ENCODE assay signal across 1 cellular context in the genomic region with DNA sequence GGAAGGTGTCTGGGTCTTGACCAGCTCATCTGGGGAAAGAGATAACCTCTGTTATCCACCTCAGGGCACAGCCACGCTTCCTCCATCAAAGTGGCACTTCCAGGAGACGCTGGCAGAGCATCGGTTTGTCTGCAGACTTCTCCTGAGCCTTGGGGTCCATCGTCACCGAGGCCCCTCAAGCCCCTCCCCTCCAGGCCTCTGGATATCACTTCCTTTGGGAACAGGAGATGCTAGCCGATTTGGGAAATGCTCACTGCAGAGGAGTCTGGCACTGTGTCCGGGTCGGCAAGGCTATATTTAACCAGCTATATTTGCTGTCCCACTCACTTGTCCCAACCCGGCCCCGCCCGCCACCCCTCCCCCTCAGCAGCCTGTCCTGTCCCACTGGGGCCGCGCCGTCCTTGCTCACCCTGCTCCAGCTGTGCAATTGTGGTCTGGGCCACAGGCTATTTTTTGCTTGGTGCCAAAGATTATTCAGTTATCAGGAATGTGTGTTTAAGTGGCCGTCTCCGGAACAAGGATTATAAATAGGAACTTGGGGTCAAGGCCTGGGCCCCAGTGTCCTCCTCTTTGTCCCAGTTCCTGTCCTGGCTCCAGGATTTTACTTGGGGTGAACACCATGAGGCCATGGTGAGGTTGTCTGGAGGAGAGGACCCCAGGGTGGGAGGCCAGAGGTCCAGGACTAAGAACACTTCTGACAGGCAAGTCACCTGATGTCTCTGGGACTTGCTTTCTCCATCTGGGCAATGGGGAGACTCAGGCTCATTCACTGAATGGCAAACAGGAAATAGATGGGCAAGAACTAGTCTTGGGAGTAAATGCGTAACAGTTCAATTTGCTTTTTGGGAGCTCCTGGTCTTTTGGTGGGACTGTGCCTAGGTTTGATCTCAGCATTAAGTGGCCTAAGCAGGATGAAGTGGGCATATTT.
TF ChIP-seq lines count a peak whose summit lies in the region.

No MANE protein-coding gene starts in this region.

TF ChIP-seq in endothelial cell of umbilical vein, 7 proteins besides CTCF, POLR2A, EP300 and RAD21:
- TF ChIP-seq EZH2 (IDR thresholded peaks at IDR 0.05; ENCODE audit: borderline replicate concordance, low read depth, low read length, severe bottlenecking) (no peak), FOS (IDR thresholded peaks at IDR 0.05; ENCODE audit: borderline replicate concordance, insufficient read depth, low read length) (no peak), POLR2AphosphoS5 (IDR thresholded peaks at IDR 0.05; ENCODE audit: insufficient read depth, low read depth, low read length) (peak; percentile 33), JUN (IDR thresholded peaks at IDR 0.05; ENCODE audit: borderline replicate concordance, insufficient read depth, insufficient read length, low read depth) (no peak), MYC (IDR thresholded peaks at IDR 0.05; ENCODE audit: low read depth, low read length) (no peak), GATA2 (IDR thresholded peaks at IDR 0.05; ENCODE audit: insufficient read depth, insufficient read length, low read depth, low read length) (no peak)
- TF ChIP-seq, protein P1, sequence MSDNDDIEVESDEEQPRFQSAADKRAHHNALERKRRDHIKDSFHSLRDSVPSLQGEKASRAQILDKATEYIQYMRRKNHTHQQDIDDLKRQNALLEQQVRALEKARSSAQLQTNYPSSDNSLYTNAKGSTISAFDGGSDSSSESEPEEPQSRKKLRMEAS (IDR thresholded peaks at IDR 0.05; ENCODE audit: insufficient read depth, insufficient read length) = no peak
